8 cellular contexts compared by ENCODE assay signal in the genomic region with DNA sequence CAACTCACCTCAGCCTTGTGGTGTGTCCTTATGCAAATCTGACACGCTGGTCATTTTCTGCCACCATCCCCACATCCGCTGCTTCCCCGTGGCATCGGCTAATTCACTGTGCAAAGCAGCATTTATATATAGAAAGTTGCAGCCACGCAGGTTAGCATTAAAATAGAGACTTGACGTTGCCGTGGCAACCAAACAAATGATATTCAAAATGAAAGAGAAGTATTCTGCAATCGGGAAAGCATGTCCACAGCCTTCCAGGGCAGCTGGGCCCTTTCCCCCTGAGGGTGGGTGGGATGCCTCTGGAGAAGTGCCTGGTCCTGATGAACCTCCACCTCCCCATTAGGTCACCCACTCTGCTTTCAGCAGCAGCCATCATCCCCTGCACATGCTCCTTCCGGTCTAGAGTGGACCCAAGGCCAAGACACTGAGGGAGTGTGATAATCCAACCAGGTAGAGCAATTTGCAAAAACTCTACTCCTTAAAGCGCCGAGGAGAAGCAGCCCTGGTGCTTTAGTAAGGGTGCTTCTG.
DNase-seq lines count a peak whose midpoint lies in the region; ATAC-seq lines count a peak whose summit lies in the region.

No MANE protein-coding gene starts in this region.

- no peak overlapping the region for H3K23ac ChIP-seq in mesendoderm (ENCODE audit: low read length)

- ATAC-seq in GM19438 (IDR thresholded peaks at IDR 0.05; ENCODE audit: low read depth, unreplicated experiment) (peak; percentile 81), HG03066 (IDR thresholded peaks at IDR 0.05; ENCODE audit: low read depth, unreplicated experiment) (peak; percentile 81)
- ATAC-seq in central memory CD8-positive, alpha-beta T cell (replicated peaks; ENCODE audit: extremely low read depth, poor library complexity, severe bottlenecking) = no peak

- no peak for DNase-seq in central memory CD8-positive, alpha-beta T cell (ENCODE audit: low spot score in 2 of 2)
- DNase-seq in superior temporal gyrus (ENCODE audit: extremely low spot score) = peak; percentile 55
- no peak for DNase-seq in mesendoderm
- DNase-seq in activated CD4-positive, alpha-beta T cell treated with anti-CD3 and anti-CD28 coated beads, Interleukin-2, amount 50 U/mL, for 48 hours = no peak
- DNase-seq in hepatic stellate cell (ENCODE audit: low spot score) = no peak
- DNase-seq in NCI-H1930 (lab: John Stamatoyannopoulos, UW) = no peak

- H3K4me2 ChIP-seq in mesendoderm (ENCODE audit: low read length) = no peak overlapping the region

- no peak overlapping the region for H2AK5ac ChIP-seq in mesendoderm (ENCODE audit: low read length)

- H2BK15ac ChIP-seq in mesendoderm (replicated peaks; ENCODE audit: low read depth) = no peak overlapping the region

- no peak overlapping the region for H3K9ac ChIP-seq in mesendoderm (ENCODE audit: low read length)

- H2BK5ac ChIP-seq in mesendoderm (ENCODE audit: low read length) = no peak overlapping the region

- H3K56ac ChIP-seq in mesendoderm (ENCODE audit: low read length) = no peak overlapping the region

- no peak overlapping the region for H3K27ac ChIP-seq in mesendoderm (ENCODE audit: low read depth, low read length)

- H3K9me3 Mint-ChIP-seq in central memory CD8-positive, alpha-beta T cell = no peaks in the 10 kb centered on the region

- no peaks in the 10 kb centered on the region for H3K36me3 Mint-ChIP-seq in central memory CD8-positive, alpha-beta T cell (ENCODE audit: insufficient read depth)

- H2BK120ac ChIP-seq in mesendoderm (ENCODE audit: low read depth, low read length) = no peak overlapping the region

- H3K79me2 ChIP-seq in mesendoderm (ENCODE audit: control insufficient read depth, insufficient read depth, low read length) = no peaks in the 10 kb centered on the region

- H4K5ac ChIP-seq in mesendoderm (ENCODE audit: low read length) = no peak overlapping the region

- H3K4me3 ChIP-seq in mesendoderm (ENCODE audit: low read length) = no peak overlapping the region

- H4K8ac ChIP-seq in mesendoderm (ENCODE audit: low read depth, low read length) = no peak overlapping the region

- no CpG with 5 or more reads among the region's 11 CpGs for WGBS in mesendoderm (ENCODE audit: extremely low coverage, insufficient coverage, low lambda C conversion rate)

- H3K4me3 Mint-ChIP-seq in central memory CD8-positive, alpha-beta T cell = peak overlapping the region; percentile 31

- no peak overlapping the region for H3K4ac ChIP-seq in mesendoderm (ENCODE audit: low read depth, low read length)

- no peak overlapping the region for H3K18ac ChIP-seq in mesendoderm (ENCODE audit: low read length)

- no peaks in the 10 kb centered on the region for H3K27me3 ChIP-seq in mesendoderm (ENCODE audit: insufficient read depth, low read length, poor library complexity)

- peaks cover 42% of the 10 kb centered on the region for H3K4me1 Mint-ChIP-seq in central memory CD8-positive, alpha-beta T cell

- no peaks in the 10 kb centered on the region for H3K4me1 ChIP-seq in mesendoderm (ENCODE audit: control insufficient read depth, low read depth, low read length)

- no peaks in the 10 kb centered on the region for H3K27me3 Mint-ChIP-seq in central memory CD8-positive, alpha-beta T cell

- H3K79me1 ChIP-seq in mesendoderm (ENCODE audit: low read length) = no peaks in the 10 kb centered on the region

- no peaks in the 10 kb centered on the region for H3K36me3 ChIP-seq in mesendoderm (ENCODE audit: control insufficient read depth, insufficient read depth, low read length)

- no peak overlapping the region for H3K27ac Mint-ChIP-seq in central memory CD8-positive, alpha-beta T cell (ENCODE audit: low read depth)
